Comparison of ENCODE assay signal across 8 cellular contexts in genomic region chr10:68600041-68600778, GRCh38. TPM values are rescaled to one million over a fixed set of nuclear protein-coding genes. Genes with fewer than 3 reads are reported as not detected.
DNase-seq lines count a peak whose midpoint lies in the region; ATAC-seq and TF ChIP-seq lines count a peak whose summit lies in the region.

No MANE protein-coding gene starts in this region.

- no peak for TF ChIP-seq CTCF in GM10266 (IDR thresholded peaks at IDR 0.05; ENCODE audit: control insufficient read depth, insufficient read depth, low read depth, missing control alignments)

- H3K4me1 Mint-ChIP-seq in T-cell: peaks cover 39 to 56% (median 45%) of the 10 kb centered on the region in 3 donors

- peak overlapping the region; percentile 84 to 94 (median 87) for H3K4me3 Mint-ChIP-seq in T-cell

- H3K27ac Mint-ChIP-seq in T-cell: peak overlapping the region; percentile 81 to 92

- DNase-seq in GM10266 (ENCODE audit: extremely low spot score) (peak; percentile 57), NCI-H1105 treated with DMSO at 0.1 percent for 48 hours (lab: John Stamatoyannopoulos, UW) (peak; percentile 90), T-cell (peak; percentile 13 to 63 (median 40)), astrocyte of the hippocampus (ENCODE audit: low read depth, low spot score) (peak; percentile 93), hepatic stellate cell (ENCODE audit: low spot score) (peak; percentile 81), putamen (ENCODE audit: low spot score) (peak; percentile 94), RPMI8226 (no peak)

- POLR2A ChIA-PET in T-cell (lab: Charles Lee): interaction anchor here (0.6 kb wide), 2 partner anchors 268 to 273 kb away, joined by 4 to 9 read pairs; partner anchors contain the start of gene PBLD (in 1 of the 2)

- no peaks in the 10 kb centered on the region for H3K27me3 Mint-ChIP-seq in T-cell

- CTCF ChIA-PET in T-cell (lab: Charles Lee): interaction anchor here (0.5 to 0.6 kb wide), 2 partner anchors 526 to 1950 kb away, joined by 3 to 4 read pairs; no protein-coding TSS in a partner anchor

- H3K9me3 Mint-ChIP-seq in T-cell: no peaks in the 10 kb centered on the region

- H3K36me3 Mint-ChIP-seq in T-cell: peaks cover 21% of the 10 kb centered on the region

- ATAC-seq in HG02610 (IDR thresholded peaks at IDR 0.05; ENCODE audit: unreplicated experiment): peak; percentile 88
- ATAC-seq in T-cell (replicated peaks in 1 of 4): peak; percentile 90 to 95 (median 95)

RNA-seq across cellular contexts. Expression of gene TET1, which starts 40.1 kb away (rescaled TPM):
- 1 to 10 TPM; 1.6 to 3.6 (median 1.9) TPM for total RNA-seq in T-cell
